Comparison of ENCODE assay signal across 32 cellular contexts in genomic region chr6:145540741-145541140, GRCh38.
"Had no signal": no experiment of that assay in that cellular context is flagged by ENCODE, and none has a peak within 500 bp of the region (broad histone marks: within the 10 kb centered on the region; RNA-seq: fewer than 3 reads in every experiment).

No MANE protein-coding gene starts in this region.

- H3K4me3 ChIP-seq: adrenal gland, body of pancreas, coronary artery, dorsolateral prefrontal cortex, esophagus squamous epithelium had no signal

- H3K27me3 Mint-ChIP-seq: activated CD4-positive, alpha-beta memory T cell treated with anti-CD3 and anti-CD28 coated beads for 36 hours; activated CD4-positive, alpha-beta T cell treated with anti-CD3 and anti-CD28 coated beads, Interleukin-2, amount 10 ng/mL, durations not matched to agents 24 days and 14 days; activated CD8-positive, alpha-beta memory T cell treated with anti-CD3 and anti-CD28 coated beads, Interleukin-2, amount 10 ng/mL, durations not matched to agents 7 days and 5 days; dendritic cell treated with granulocyte-macrophage colony-stimulating factor and Interleukin-4, amounts not matched to agents 40 ng/mL and 50 ng/mL, for 4 days had no signal

- H3K9me3 Mint-ChIP-seq: activated CD4-positive, alpha-beta memory T cell treated with anti-CD3 and anti-CD28 coated beads for 36 hours; activated CD4-positive, alpha-beta T cell treated with anti-CD3 and anti-CD28 coated beads, Interleukin-2, amount 10 ng/mL, durations not matched to agents 24 days and 14 days; activated naive CD4-positive, alpha-beta T cell treated with anti-CD3 and anti-CD28 coated beads, Interleukin-2, amount 50 U/mL, for 24 hours; activated naive CD8-positive, alpha-beta T cell treated with anti-CD3 and anti-CD28 coated beads for 36 hours; activated naive CD8-positive, alpha-beta T cell treated with anti-CD3 and anti-CD28 coated beads, Interleukin-2, amount 50 U/mL, for 24 hours; activated T-helper 1 cell treated with anti-CD3 and anti-CD28 coated beads, Interleukin-12 subunit alpha, Interleukin-12 subunit beta, Interleukin-2, Interleukin-4 antibody, amounts not matched to agents 30 ng/mL and 10 ng/mL and 1 ng/mL, durations not matched to agents 14 hours and 24 hours and 36 hours; activated T-helper 2 cell treated with anti-CD3 and anti-CD28 coated beads, Interferon-gamma antibody, Interleukin-2, Interleukin-4, amounts not matched to agents 10 μg/mL and 5 μg/mL and 100 μg/mL, durations not matched to agents 14 hours and 24 hours and 36 hours had no signal

- H3K36me3 ChIP-seq: adrenal gland, esophagus squamous epithelium had no signal

- H3K4me3 Mint-ChIP-seq: activated CD4-positive, alpha-beta memory T cell treated with anti-CD3 and anti-CD28 coated beads for 36 hours; activated CD4-positive, alpha-beta T cell treated with anti-CD3 and anti-CD28 coated beads for 36 hours; activated CD4-positive, alpha-beta T cell treated with anti-CD3 and anti-CD28 coated beads, Interleukin-2, amount 10 ng/mL, durations not matched to agents 24 days and 14 days; activated CD8-positive, alpha-beta memory T cell treated with anti-CD3 and anti-CD28 coated beads, Interleukin-2, amount 10 ng/mL, durations not matched to agents 7 days and 5 days; activated CD8-positive, alpha-beta T cell treated with anti-CD3 and anti-CD28 coated beads, Interleukin-2, amount 10 ng/mL, durations not matched to agents 7 days and 5 days; activated naive CD4-positive, alpha-beta T cell treated with anti-CD3 and anti-CD28 coated beads for 36 hours; activated naive CD4-positive, alpha-beta T cell treated with anti-CD3 and anti-CD28 coated beads, Interleukin-2, amount 50 U/mL, for 24 hours; activated naive CD8-positive, alpha-beta T cell treated with anti-CD3 and anti-CD28 coated beads for 36 hours; activated naive CD8-positive, alpha-beta T cell treated with anti-CD3 and anti-CD28 coated beads, Interleukin-2, amount 50 U/mL, for 24 hours; activated T-helper 1 cell treated with anti-CD3 and anti-CD28 coated beads, Interleukin-12 subunit alpha, Interleukin-12 subunit beta, Interleukin-2, Interleukin-4 antibody, amounts not matched to agents 30 ng/mL and 10 ng/mL and 1 ng/mL, durations not matched to agents 14 hours and 24 hours and 36 hours; central memory CD8-positive, alpha-beta T cell; dendritic cell treated with granulocyte-macrophage colony-stimulating factor and Interleukin-4, amounts not matched to agents 40 ng/mL and 50 ng/mL, for 4 days; endodermal cell had no signal

- H3K27me3 ChIP-seq: adrenal gland, body of pancreas, dorsolateral prefrontal cortex, esophagus squamous epithelium had no signal

- ATAC-seq: activated CD4-positive, alpha-beta T cell treated with anti-CD3 and anti-CD28 coated beads for 36 hours; activated CD8-positive, alpha-beta memory T cell treated with anti-CD3 and anti-CD28 coated beads, Interleukin-2, amount 10 ng/mL, durations not matched to agents 7 days and 5 days; activated CD8-positive, alpha-beta T cell treated with anti-CD3 and anti-CD28 coated beads, Interleukin-2, amount 10 ng/mL, durations not matched to agents 7 days and 5 days; activated naive CD8-positive, alpha-beta T cell treated with anti-CD3 and anti-CD28 coated beads, Interleukin-2, amount 50 U/mL, for 24 hours; body of pancreas had no signal

- DNase-seq: activated CD4-positive, alpha-beta memory T cell treated with anti-CD3 and anti-CD28 coated beads for 36 hours; activated CD4-positive, alpha-beta T cell treated with anti-CD3 and anti-CD28 coated beads for 36 hours; activated CD4-positive, alpha-beta T cell treated with anti-CD3 and anti-CD28 coated beads, Interleukin-2, amount 10 ng/mL, durations not matched to agents 24 days and 14 days; activated CD4-positive, CD25-positive, alpha-beta regulatory T cell; activated CD4-positive, CD25-positive, alpha-beta regulatory T cell treated with anti-CD3 and anti-CD28 coated beads, Interleukin-2, amount 50 U/mL, for 72 hours; activated CD8-positive, alpha-beta memory T cell treated with anti-CD3 and anti-CD28 coated beads, Interleukin-2, amount 10 ng/mL, durations not matched to agents 7 days and 5 days; activated CD8-positive, alpha-beta memory T cell treated with anti-CD3 and anti-CD28 coated beads, Interleukin-2, amount 50 U/mL, for 4 hours; activated CD8-positive, alpha-beta T cell treated with anti-CD3 and anti-CD28 coated beads, Interleukin-2, amount 10 ng/mL, durations not matched to agents 7 days and 5 days; activated effector memory CD4-positive, alpha-beta T cell treated with anti-CD3 and anti-CD28 coated beads, Interleukin-2, amount 50 U/mL, for 16 hours; activated naive CD4-positive, alpha-beta T cell treated with anti-CD3 and anti-CD28 coated beads for 36 hours; activated naive CD8-positive, alpha-beta T cell treated with anti-CD3 and anti-CD28 coated beads for 36 hours; activated naive CD8-positive, alpha-beta T cell treated with anti-CD3 and anti-CD28 coated beads, Interleukin-2, amount 50 U/mL, for 24 hours; activated T-cell treated with anti-CD3 and anti-CD28 coated beads, Interleukin-2, amount 50 U/mL, for 1 hour; activated T-cell treated with anti-CD3 and anti-CD28 coated beads, Interleukin-2, amount 50 U/mL, for 48 hours; adrenal gland; amygdala; aorta; body of pancreas; dorsolateral prefrontal cortex; effector memory CD4-positive, alpha-beta T cell; endodermal cell; erythroblast; esophagus squamous epithelium; foreskin fibroblast; head of caudate nucleus; T-helper 2 cell had no signal

- H3K4me1 Mint-ChIP-seq: activated CD4-positive, alpha-beta T cell treated with anti-CD3 and anti-CD28 coated beads for 36 hours; activated CD4-positive, alpha-beta T cell treated with anti-CD3 and anti-CD28 coated beads, Interleukin-2, amount 10 ng/mL, durations not matched to agents 24 days and 14 days; activated CD8-positive, alpha-beta memory T cell treated with anti-CD3 and anti-CD28 coated beads, Interleukin-2, amount 10 ng/mL, durations not matched to agents 7 days and 5 days; activated naive CD4-positive, alpha-beta T cell treated with anti-CD3 and anti-CD28 coated beads, Interleukin-2, amount 50 U/mL, for 24 hours; activated naive CD8-positive, alpha-beta T cell treated with anti-CD3 and anti-CD28 coated beads for 36 hours; activated naive CD8-positive, alpha-beta T cell treated with anti-CD3 and anti-CD28 coated beads, Interleukin-2, amount 50 U/mL, for 24 hours; central memory CD8-positive, alpha-beta T cell had no signal

- H3K36me3 Mint-ChIP-seq: activated CD4-positive, alpha-beta memory T cell treated with anti-CD3 and anti-CD28 coated beads for 36 hours; activated CD8-positive, alpha-beta memory T cell treated with anti-CD3 and anti-CD28 coated beads, Interleukin-2, amount 10 ng/mL, durations not matched to agents 7 days and 5 days; activated naive CD4-positive, alpha-beta T cell treated with anti-CD3 and anti-CD28 coated beads, Interleukin-2, amount 50 U/mL, for 24 hours; activated naive CD8-positive, alpha-beta T cell treated with anti-CD3 and anti-CD28 coated beads for 36 hours had no signal

- H3K27ac Mint-ChIP-seq: activated CD4-positive, alpha-beta memory T cell treated with anti-CD3 and anti-CD28 coated beads for 36 hours; activated CD4-positive, alpha-beta T cell treated with anti-CD3 and anti-CD28 coated beads for 36 hours; activated CD4-positive, alpha-beta T cell treated with anti-CD3 and anti-CD28 coated beads, Interleukin-2, amount 10 ng/mL, durations not matched to agents 24 days and 14 days; activated CD8-positive, alpha-beta memory T cell treated with anti-CD3 and anti-CD28 coated beads, Interleukin-2, amount 10 ng/mL, durations not matched to agents 7 days and 5 days; activated CD8-positive, alpha-beta T cell treated with anti-CD3 and anti-CD28 coated beads, Interleukin-2, amount 10 ng/mL, durations not matched to agents 7 days and 5 days; activated naive CD4-positive, alpha-beta T cell treated with anti-CD3 and anti-CD28 coated beads for 36 hours; activated naive CD4-positive, alpha-beta T cell treated with anti-CD3 and anti-CD28 coated beads, Interleukin-2, amount 50 U/mL, for 24 hours; activated naive CD8-positive, alpha-beta T cell treated with anti-CD3 and anti-CD28 coated beads for 36 hours; activated naive CD8-positive, alpha-beta T cell treated with anti-CD3 and anti-CD28 coated beads, Interleukin-2, amount 50 U/mL, for 24 hours; activated T-helper 1 cell treated with anti-CD3 and anti-CD28 coated beads, Interleukin-12 subunit alpha, Interleukin-12 subunit beta, Interleukin-2, Interleukin-4 antibody, amounts not matched to agents 30 ng/mL and 10 ng/mL and 1 ng/mL, durations not matched to agents 14 hours and 24 hours and 36 hours; activated T-helper 2 cell treated with anti-CD3 and anti-CD28 coated beads, Interferon-gamma antibody, Interleukin-2, Interleukin-4, amounts not matched to agents 10 μg/mL and 5 μg/mL and 100 μg/mL, durations not matched to agents 14 hours and 24 hours and 36 hours; dendritic cell treated with granulocyte-macrophage colony-stimulating factor and Interleukin-4, amounts not matched to agents 40 ng/mL and 50 ng/mL, for 4 days; endodermal cell had no signal
